ENCODE assay signal across 7 cellular contexts in the genomic region with DNA sequence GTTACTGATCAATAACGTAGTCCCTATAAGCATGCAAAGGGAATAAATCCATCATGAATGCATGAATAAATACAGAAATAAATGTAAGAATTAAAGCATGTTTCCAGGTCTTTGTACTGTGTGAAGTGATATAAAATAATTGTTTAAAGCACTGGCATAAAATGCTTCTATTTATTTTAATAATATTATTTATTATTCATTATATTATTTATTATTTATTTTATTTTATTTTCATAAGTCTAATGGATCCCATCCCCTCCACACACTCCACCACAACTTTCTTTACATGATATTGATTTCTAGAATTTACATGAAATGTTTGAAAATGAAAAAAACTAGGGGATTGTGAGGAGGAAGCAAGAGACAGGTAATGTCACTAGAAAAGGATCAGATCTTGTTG.
"Had no signal": no experiment of that assay in that cellular context is flagged by ENCODE, and none has a peak within 500 bp of the region (broad histone marks: within the 10 kb centered on the region; RNA-seq: fewer than 3 reads in every experiment).

No MANE protein-coding gene starts in this region.

- ATAC-seq: GM12878 had no signal

- H3K4me3 ChIP-seq: GM12878 had no signal

- FAIRE-seq: G401.6, GM12878, GM12891, GM18507, GM19239 had no signal

- DNase-seq: GDM1, GF-D8 had no signal
